Comparison of ENCODE assay signal across 2 cellular contexts in genomic region chr1:113088972-113089371, GRCh38.
TF ChIP-seq lines count a peak whose summit lies in the region.

No MANE protein-coding gene starts in this region.

TF ChIP-seq in GM23338, 12 proteins besides CTCF, POLR2A, EP300 and RAD21 (continued from another document):
- TF ChIP-seq ETS1 (IDR thresholded peaks at IDR 0.05) (no peak), EZH2 (IDR thresholded peaks at IDR 0.05; ENCODE audit: low read depth, unreplicated experiment) (no peak), ZNF114 (CRISPR knock-in tag; IDR thresholded peaks at IDR 0.05) (no peak), STAT1 (IDR thresholded peaks at IDR 0.05; ENCODE audit: unreplicated experiment) (no peak), NANOG (IDR thresholded peaks at IDR 0.05; ENCODE audit: borderline replicate concordance) (no peak), EZH2phosphoT487 (IDR thresholded peaks at IDR 0.05; ENCODE audit: unreplicated experiment) (no peak), REST (IDR thresholded peaks at IDR 0.05; ENCODE audit: unreplicated experiment) (no peak)

TF ChIP-seq in SK-N-SH treated with all-trans-retinoic acid at 6 μM for 48 hours, 23 proteins besides CTCF, POLR2A, EP300 and RAD21 (continued from another document):
- no peak for TF ChIP-seq CREB5 (CRISPR knock-in tag; IDR thresholded peaks at IDR 0.05; ENCODE audit: low read depth)
- TF ChIP-seq PPARA (CRISPR knock-in tag; IDR thresholded peaks at IDR 0.05; ENCODE audit: borderline replicate concordance): no peak
- no peak for TF ChIP-seq BACH2 (CRISPR knock-in tag; IDR thresholded peaks at IDR 0.05; ENCODE audit: borderline replicate concordance)
- no peak for TF ChIP-seq POU6F1 (CRISPR knock-in tag; IDR thresholded peaks at IDR 0.05; ENCODE audit: borderline replicate concordance, low read depth)
- TF ChIP-seq OSR1 (CRISPR knock-in tag; IDR thresholded peaks at IDR 0.05): no peak
- TF ChIP-seq TSHZ2 (CRISPR knock-in tag; IDR thresholded peaks at IDR 0.05): no peak
- no peak for TF ChIP-seq ZC3H10 (CRISPR knock-in tag; IDR thresholded peaks at IDR 0.05)
- no peak for TF ChIP-seq RARB (CRISPR knock-in tag; IDR thresholded peaks at IDR 0.05)
- TF ChIP-seq ISL1 (CRISPR knock-in tag; IDR thresholded peaks at IDR 0.05): no peak
- no peak for TF ChIP-seq TCF4 (CRISPR knock-in tag; IDR thresholded peaks at IDR 0.05; ENCODE audit: borderline replicate concordance)
- TF ChIP-seq ZFP30 (CRISPR knock-in tag; IDR thresholded peaks at IDR 0.05): no peak
- TF ChIP-seq SNAI2 (CRISPR knock-in tag; IDR thresholded peaks at IDR 0.05): no peak
- no peak for TF ChIP-seq TOX (CRISPR knock-in tag; IDR thresholded peaks at IDR 0.05; ENCODE audit: borderline replicate concordance)
- no peak for TF ChIP-seq GLIS3 (CRISPR knock-in tag; IDR thresholded peaks at IDR 0.05)
